12 cellular contexts compared by ENCODE assay signal in genomic region chr6:155181498-155181897, GRCh38.
DNase-seq lines count a peak whose midpoint lies in the region; ATAC-seq and TF ChIP-seq lines count a peak whose summit lies in the region.
"Had no signal": no experiment of that assay in that cellular context is flagged by ENCODE, and none has a peak within 500 bp of the region (broad histone marks: within the 10 kb centered on the region; RNA-seq: fewer than 3 reads in every experiment).

No MANE protein-coding gene starts in this region.

- no peak for TF ChIP-seq CTCF in GM12864 (IDR thresholded peaks at IDR 0.05; ENCODE audit: low read depth, low read length, missing control alignments)
- no peak for TF ChIP-seq CTCF in dorsolateral prefrontal cortex (IDR thresholded peaks at IDR 0.05 in 54 of 56, conservative IDR thresholded peaks at IDR 0.05 in 2 of 56; ENCODE audit: low read depth in 1 of 56, partially characterized antibody in 56 of 56)
- TF ChIP-seq CTCF in adrenal gland (IDR thresholded peaks at IDR 0.05): no peak

- no peaks in the 10 kb centered on the region for H3K36me3 ChIP-seq in adrenal gland (replicated peaks in 1 of 2)
- H3K36me3 ChIP-seq: gastrocnemius medialis had no signal

- no peaks in the 10 kb centered on the region for H3K4me1 ChIP-seq in adrenal gland (replicated peaks in 1 of 2)
- H3K4me1 ChIP-seq: gastrocnemius medialis had no signal

- H3K27ac ChIP-seq in dorsolateral prefrontal cortex (no peak overlapping the region), adrenal gland (no peak overlapping the region)
- H3K27ac ChIP-seq: gastrocnemius medialis had no signal

- intact Hi-C loops in dorsolateral prefrontal cortex (cut with DNase I): no loop called here
- intact Hi-C loops in adrenal gland (cut with DNase I): loop anchor here (2.0 to 5.0 kb wide), 2 partner anchors 66 to 67 kb away; no protein-coding TSS in a partner anchor

- 88 to 93% (median 92%) methylated on average over 3 of the region's 3 CpGs for WGBS in adrenal gland, 4 donors

- no peak overlapping the region; the same call in 1 of the 2 replicates for H3K4me3 ChIP-seq in GM12864 (ENCODE audit: low read depth, low read length)
- no peak overlapping the region for H3K4me3 ChIP-seq in dorsolateral prefrontal cortex
- no peak overlapping the region for H3K4me3 ChIP-seq in adrenal gland
- H3K4me3 ChIP-seq: gastrocnemius medialis, smooth muscle cell had no signal

- ATAC-seq in GM19395 (IDR thresholded peaks at IDR 0.05; ENCODE audit: unreplicated experiment) (peak; percentile 64), HG02884 (IDR thresholded peaks at IDR 0.05; ENCODE audit: unreplicated experiment) (peak; percentile 80)
- ATAC-seq: gastrocnemius medialis had no signal

- DNase-seq in GM12864 (ENCODE audit: low read depth) (peak; percentile 66), M059J (ENCODE audit: low read depth) (peak; percentile 29), dorsolateral prefrontal cortex (no peak), OCI-M1 (lab: John Stamatoyannopoulos, UW) (no peak), adrenal gland (no peak)
- DNase-seq in activated CD4-positive, alpha-beta T cell treated with anti-CD3 and anti-CD28 coated beads for 1 hour: no peak
- DNase-seq: gastrocnemius medialis, IMR-90, SW 1271 had no signal

- no peaks in the 10 kb centered on the region for H3K27me3 ChIP-seq in dorsolateral prefrontal cortex
- H3K27me3 ChIP-seq in adrenal gland: no peaks in the 10 kb centered on the region
- H3K27me3 ChIP-seq: gastrocnemius medialis had no signal

- H3K9me3 ChIP-seq in adrenal gland (replicated peaks in 1 of 3): no peaks in the 10 kb centered on the region
- H3K9me3 ChIP-seq: gastrocnemius medialis had no signal

- TF ChIP-seq POLR2A in adrenal gland (IDR thresholded peaks at IDR 0.05): no peak

Comparison
In these comparisons a context has a peak if more than half of its experiments do, and no peak if none do; other contexts are left out.
1. DNase-seq: peak in GM12864 (single experiment) and M059J (single experiment); none in activated CD4-positive, alpha-beta T cell treated with anti-CD3 and anti-CD28 coated beads for 1 hour (single experiment), dorsolateral prefrontal cortex (0 of 10), OCI-M1 (single experiment) and adrenal gland (0 of 7).
2. intact Hi-C loops: an anchor here in adrenal gland (2.0 to 5.0 kb wide); none called in dorsolateral prefrontal cortex.